ENCODE assay signal across 8 cellular contexts in genomic region chr16:83967838-83968482, GRCh38. TPM values are rescaled to one million over a fixed set of nuclear protein-coding genes. Genes with fewer than 3 reads are reported as not detected.
DNase-seq lines count a peak whose midpoint lies in the region; FAIRE-seq and TF ChIP-seq lines count a peak whose summit lies in the region.

Gene NECAB2 (plus strand): TSS chr16:83968244. CDS start chr16:83968649, 405 bp downstream.

- peaks cover 2% of the 10 kb centered on the region for H3K79me1 ChIP-seq in neuronal stem cell (ENCODE audit: low read depth, low read length)

- H3K4ac ChIP-seq in neuronal stem cell (ENCODE audit: low read length), result no peak within 1 kb of the TSS

- H2BK12ac ChIP-seq in neuronal stem cell (ENCODE audit: low read length), result no peak within 1 kb of the TSS

- H3K23ac ChIP-seq in neuronal stem cell (ENCODE audit: low read depth, low read length, poor library complexity), result peak within 1 kb of the TSS; percentile 78

- H2BK15ac ChIP-seq in neuronal stem cell (ENCODE audit: low read length), result peak within 1 kb of the TSS; percentile 84

- H4K8ac ChIP-seq in neuronal stem cell (ENCODE audit: low read depth, low read length), result no peak within 1 kb of the TSS

- H3K18ac ChIP-seq in neuronal stem cell (ENCODE audit: low read length), result peak within 1 kb of the TSS; percentile 74

- peak within 1 kb of the TSS; percentile 97 for H3K4me2 ChIP-seq in neuronal stem cell (ENCODE audit: insufficient read depth, low read length, poor library complexity, severe bottlenecking)

- no peak within 1 kb of the TSS for H3K14ac ChIP-seq in neuronal stem cell (ENCODE audit: low read length)

- H3K27me3 ChIP-seq in H7 (ENCODE audit: control insufficient read depth, insufficient read depth, low read length), result peaks cover 11% of the 10 kb centered on the region
- H3K27me3 ChIP-seq in WERI-Rb-1 (ENCODE audit: insufficient read depth, low read depth, severe bottlenecking), result no peaks in the 10 kb centered on the region
- H3K27me3 ChIP-seq in neuronal stem cell (ENCODE audit: control insufficient read depth in 3 of 3, insufficient read depth in 3 of 3, low read depth in 1 of 3, low read length in 3 of 3), result peaks cover 0 to 2% (median 0%) of the 10 kb centered on the region in 3 experiments

- peaks cover 8% of the 10 kb centered on the region in 2 donors for H3K4me1 ChIP-seq in neuronal stem cell (ENCODE audit: control insufficient read depth in 2 of 2, insufficient read depth in 1 of 2, low read depth in 1 of 2, low read length in 2 of 2)

- no peak within 1 kb of the TSS for H3K27ac ChIP-seq in WERI-Rb-1
- H3K27ac ChIP-seq in neuronal stem cell (replicated peaks; ENCODE audit: low read length), result no peak within 1 kb of the TSS

- DNase-seq in COLO668 (lab: John Stamatoyannopoulos, UW; ENCODE audit: unreplicated experiment) (peak; percentile 45), H7 (peak; percentile 95), WERI-Rb-1 (peak; percentile 49), frontal cortex (ENCODE audit: low spot score in 2 of 2) (peak; percentile 83 to 91), neuronal stem cell (ENCODE audit: low spot score) (peak; percentile 53), DMS79 treated with DMSO at 0.1 percent for 48 hours (lab: John Stamatoyannopoulos, UW) (no peak), GF-D8 (lab: John Stamatoyannopoulos, UW) (no peak), mucosa of gallbladder (ENCODE audit: low spot score) (no peak)

- H3K9ac ChIP-seq in neuronal stem cell (ENCODE audit: low read depth, low read length, poor library complexity), result peak within 1 kb of the TSS; percentile 67

- FAIRE-seq in frontal cortex (lab: Jason Lieb, UNC), result no peak

- no CpG with 5 or more reads among the region's 56 CpGs for WGBS in neuronal stem cell (ENCODE audit: extremely low coverage in 2 of 2, insufficient read length in 2 of 2, insufficient replicate concordance in 1 of 2), 2 donors

- peak within 1 kb of the TSS; percentile 92 for H2AFZ ChIP-seq in neuronal stem cell (ENCODE audit: low read length)

- peak within 1 kb of the TSS; percentile 95 for H2AK5ac ChIP-seq in neuronal stem cell (ENCODE audit: low read depth, low read length)

- no peak within 1 kb of the TSS for H2BK5ac ChIP-seq in neuronal stem cell (ENCODE audit: low read length)

- peak; percentile 52 for TF ChIP-seq CTCF in WERI-Rb-1 (IDR thresholded peaks at IDR 0.05; ENCODE audit: low read depth, low read length)

- no peak within 1 kb of the TSS for H4K91ac ChIP-seq in neuronal stem cell (ENCODE audit: low read depth, low read length, poor library complexity)

- H3K9me3 ChIP-seq in WERI-Rb-1 (ENCODE audit: severe bottlenecking), result no peaks in the 10 kb centered on the region
- H3K9me3 ChIP-seq in neuronal stem cell (replicated peaks in 1 of 2; ENCODE audit: control insufficient read depth in 2 of 2, insufficient read depth in 1 of 2, low read depth in 1 of 2, low read length in 2 of 2), result no peaks in the 10 kb centered on the region

- no peak within 1 kb of the TSS for H2BK120ac ChIP-seq in neuronal stem cell (ENCODE audit: low read depth, low read length)

- peak within 1 kb of the TSS; percentile 38 for H3K4me3 ChIP-seq in H7 (ENCODE audit: insufficient read depth, low read depth, low read length)
- H3K4me3 ChIP-seq in WERI-Rb-1 (ENCODE audit: low read depth, low read length), result no peak within 1 kb of the TSS
- H3K4me3 ChIP-seq in neuronal stem cell (ENCODE audit: low read length in 2 of 2), result peak within 1 kb of the TSS; percentile 53 to 83

- H3K36me3 ChIP-seq in H7 (replicated peaks; ENCODE audit: control insufficient read depth, insufficient read depth, low read length), result no peaks in the 10 kb centered on the region
- no peaks in the 10 kb centered on the region for H3K36me3 ChIP-seq in WERI-Rb-1
- no peaks in the 10 kb centered on the region for H3K36me3 ChIP-seq in neuronal stem cell (replicated peaks in 1 of 2; ENCODE audit: control insufficient read depth in 2 of 2, insufficient read depth in 2 of 2, low read length in 2 of 2)

RNA-seq across cellular contexts. Expression of gene NECAB2, which starts in this region (rescaled TPM):
- 0.55 and 1.2 TPM in 2 replicates for total RNA-seq in H7 (2014; rRNA removed; shearing (Covaris generic))
- 6.9 TPM for total RNA-seq in frontal cortex
- polyA plus RNA-seq in neuronal stem cell (2013, experiment 1 of 2), result 23.1 TPM
- 20.8 TPM for polyA plus RNA-seq in neuronal stem cell (2013, experiment 2 of 2)
- total RNA-seq in mucosa of gallbladder, result 0.29 TPM

Comparison
In these comparisons a context has a peak if more than half of its experiments do, and no peak if none do; other contexts are left out.
1. DNase-seq: peak in COLO668 (single experiment), H7 (single experiment), WERI-Rb-1 (single experiment), frontal cortex (2 of 2) and neuronal stem cell (single experiment); none in DMS79 treated with DMSO at 0.1 percent for 48 hours (single experiment), GF-D8 (single experiment) and mucosa of gallbladder (single experiment).